In the genomic region with DNA sequence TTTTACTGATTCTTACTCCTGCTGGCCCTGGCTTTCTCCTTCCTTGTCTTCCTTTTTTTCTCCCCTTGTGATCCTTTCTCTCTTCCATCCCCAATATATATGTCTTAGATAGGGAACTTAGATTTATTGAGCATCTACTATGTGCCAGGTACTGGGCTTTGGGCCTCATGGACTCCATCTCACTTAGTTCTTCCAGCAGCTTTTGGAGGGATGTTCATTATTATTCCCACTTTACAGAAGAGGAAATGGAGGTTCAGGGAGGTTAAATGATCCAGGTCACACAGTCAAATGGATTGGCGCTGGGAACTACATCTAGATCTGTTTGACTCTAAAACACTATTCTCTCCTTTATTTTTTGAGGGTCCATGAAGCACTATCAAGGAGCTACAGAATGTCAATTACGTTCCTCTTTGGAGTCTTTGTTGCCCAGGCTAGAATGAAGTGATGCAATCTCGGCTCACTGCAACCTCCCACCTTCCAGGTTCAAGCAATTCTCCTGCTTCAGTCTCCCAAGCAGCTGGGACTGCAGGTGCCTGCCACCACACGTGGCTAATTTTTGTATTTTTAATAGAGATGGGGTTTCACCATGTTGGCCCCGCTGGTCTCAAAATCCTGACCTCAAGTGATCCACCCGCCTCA, we compare ENCODE assay signal across 1 cellular context.
TF ChIP-seq lines count a peak whose summit lies in the region.

No MANE protein-coding gene starts in this region.

TF ChIP-seq in K562, 482 proteins besides CTCF, POLR2A, EP300 and RAD21:
- TF ChIP-seq, protein P1, sequence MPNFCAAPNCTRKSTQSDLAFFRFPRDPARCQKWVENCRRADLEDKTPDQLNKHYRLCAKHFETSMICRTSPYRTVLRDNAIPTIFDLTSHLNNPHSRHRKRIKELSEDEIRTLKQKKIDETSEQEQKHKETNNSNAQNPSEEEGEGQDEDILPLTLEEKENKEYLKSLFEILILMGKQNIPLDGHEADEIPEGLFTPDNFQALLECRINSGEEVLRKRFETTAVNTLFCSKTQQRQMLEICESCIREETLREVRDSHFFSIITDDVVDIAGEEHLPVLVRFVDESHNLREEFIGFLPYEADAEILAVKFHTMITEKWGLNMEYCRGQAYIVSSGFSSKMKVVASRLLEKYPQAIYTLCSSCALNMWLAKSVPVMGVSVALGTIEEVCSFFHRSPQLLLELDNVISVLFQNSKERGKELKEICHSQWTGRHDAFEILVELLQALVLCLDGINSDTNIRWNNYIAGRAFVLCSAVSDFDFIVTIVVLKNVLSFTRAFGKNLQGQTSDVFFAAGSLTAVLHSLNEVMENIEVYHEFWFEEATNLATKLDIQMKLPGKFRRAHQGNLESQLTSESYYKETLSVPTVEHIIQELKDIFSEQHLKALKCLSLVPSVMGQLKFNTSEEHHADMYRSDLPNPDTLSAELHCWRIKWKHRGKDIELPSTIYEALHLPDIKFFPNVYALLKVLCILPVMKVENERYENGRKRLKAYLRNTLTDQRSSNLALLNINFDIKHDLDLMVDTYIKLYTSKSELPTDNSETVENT (CRISPR knock-in tag; IDR thresholded peaks at IDR 0.05), result no peak
- no peak for TF ChIP-seq ZNF551 (CRISPR knock-in tag; IDR thresholded peaks at IDR 0.05)
- no peak for TF ChIP-seq ZC3H8 (IDR thresholded peaks at IDR 0.05)
- no peak for TF ChIP-seq CBX2 (IDR thresholded peaks at IDR 0.05; ENCODE audit: insufficient read depth, low read length, poor library complexity, severe bottlenecking)
- no peak for TF ChIP-seq MECOM (CRISPR knock-in tag; IDR thresholded peaks at IDR 0.05)
- TF ChIP-seq ATF7 (IDR thresholded peaks at IDR 0.05), result no peak
- no peak for TF ChIP-seq NFRKB (IDR thresholded peaks at IDR 0.05; ENCODE audit: low read depth)
- TF ChIP-seq ZSCAN29 (IDR thresholded peaks at IDR 0.05), result no peak
- no peak for TF ChIP-seq FOXK2 (conservative IDR thresholded peaks at IDR 0.05 in 1 of 2, IDR thresholded peaks at IDR 0.05 in 1 of 2; ENCODE audit: low read depth in 2 of 2)
- no peak for TF ChIP-seq FOXA3 (CRISPR knock-in tag; conservative IDR thresholded peaks at IDR 0.05 in 1 of 2, IDR thresholded peaks at IDR 0.05 in 1 of 2)
- TF ChIP-seq ZNF23 (CRISPR knock-in tag; IDR thresholded peaks at IDR 0.05), result no peak
- TF ChIP-seq CBX3 (IDR thresholded peaks at IDR 0.05; ENCODE audit: borderline replicate concordance in 1 of 2, low read length in 2 of 2), result no peak
- TF ChIP-seq RBM25 (IDR thresholded peaks at IDR 0.05; ENCODE audit: low read depth, low read length, severe bottlenecking), result peak; percentile 57
- TF ChIP-seq WHSC1 (IDR thresholded peaks at IDR 0.05; ENCODE audit: low read length), result no peak
- TF ChIP-seq, protein P2, sequence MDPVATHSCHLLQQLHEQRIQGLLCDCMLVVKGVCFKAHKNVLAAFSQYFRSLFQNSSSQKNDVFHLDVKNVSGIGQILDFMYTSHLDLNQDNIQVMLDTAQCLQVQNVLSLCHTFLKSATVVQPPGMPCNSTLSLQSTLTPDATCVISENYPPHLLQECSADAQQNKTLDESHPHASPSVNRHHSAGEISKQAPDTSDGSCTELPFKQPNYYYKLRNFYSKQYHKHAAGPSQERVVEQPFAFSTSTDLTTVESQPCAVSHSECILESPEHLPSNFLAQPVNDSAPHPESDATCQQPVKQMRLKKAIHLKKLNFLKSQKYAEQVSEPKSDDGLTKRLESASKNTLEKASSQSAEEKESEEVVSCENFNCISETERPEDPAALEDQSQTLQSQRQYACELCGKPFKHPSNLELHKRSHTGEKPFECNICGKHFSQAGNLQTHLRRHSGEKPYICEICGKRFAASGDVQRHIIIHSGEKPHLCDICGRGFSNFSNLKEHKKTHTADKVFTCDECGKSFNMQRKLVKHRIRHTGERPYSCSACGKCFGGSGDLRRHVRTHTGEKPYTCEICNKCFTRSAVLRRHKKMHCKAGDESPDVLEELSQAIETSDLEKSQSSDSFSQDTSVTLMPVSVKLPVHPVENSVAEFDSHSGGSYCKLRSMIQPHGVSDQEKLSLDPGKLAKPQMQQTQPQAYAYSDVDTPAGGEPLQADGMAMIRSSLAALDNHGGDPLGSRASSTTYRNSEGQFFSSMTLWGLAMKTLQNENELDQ (CRISPR knock-in tag; IDR thresholded peaks at IDR 0.05; ENCODE audit: borderline replicate concordance), result no peak
- TF ChIP-seq RBM39 (optimal IDR thresholded peaks at IDR 0.05; ENCODE audit: low read depth, low read length), result no peak
- no peak for TF ChIP-seq ZNF444 (CRISPR knock-in tag; IDR thresholded peaks at IDR 0.05)
- peak; percentile 31; the same call in 1 of the 2 replicates for TF ChIP-seq ESRRA (IDR thresholded peaks at IDR 0.05; ENCODE audit: borderline replicate concordance, low read depth)
- TF ChIP-seq ZNF347 (CRISPR knock-in tag; IDR thresholded peaks at IDR 0.05; ENCODE audit: low read depth), result no peak
- no peak for TF ChIP-seq NCOA4 (IDR thresholded peaks at IDR 0.05; ENCODE audit: partially characterized antibody)
- TF ChIP-seq PCBP1 (IDR thresholded peaks at IDR 0.05; ENCODE audit: low read depth, low read length, poor library complexity, severe bottlenecking), result no peak
- TF ChIP-seq MAFG (tag; conservative IDR thresholded peaks at IDR 0.05), result no peak
- no peak for TF ChIP-seq SP1 (CRISPR knock-in tag; IDR thresholded peaks at IDR 0.05)
- no peak for TF ChIP-seq MIER1 (IDR thresholded peaks at IDR 0.05; ENCODE audit: low read depth)
- TF ChIP-seq DMBX1 (CRISPR knock-in tag; IDR thresholded peaks at IDR 0.05; ENCODE audit: borderline replicate concordance), result no peak
- TF ChIP-seq SIN3A (IDR thresholded peaks at IDR 0.05; ENCODE audit: borderline replicate concordance in 2 of 2, control insufficient read depth in 1 of 2, low read depth in 2 of 2, low read length in 2 of 2), result no peak
- no peak for TF ChIP-seq CEBPG (CRISPR knock-in tag; IDR thresholded peaks at IDR 0.05)
- TF ChIP-seq CEBPG (tag; conservative IDR thresholded peaks at IDR 0.05 in 1 of 2, IDR thresholded peaks at IDR 0.05 in 1 of 2), result peak; percentile 17 to 54; a peak in 3 of 4 replicates
- no peak for TF ChIP-seq ZNF282 (CRISPR knock-in tag; IDR thresholded peaks at IDR 0.05)
- TF ChIP-seq, protein P3, sequence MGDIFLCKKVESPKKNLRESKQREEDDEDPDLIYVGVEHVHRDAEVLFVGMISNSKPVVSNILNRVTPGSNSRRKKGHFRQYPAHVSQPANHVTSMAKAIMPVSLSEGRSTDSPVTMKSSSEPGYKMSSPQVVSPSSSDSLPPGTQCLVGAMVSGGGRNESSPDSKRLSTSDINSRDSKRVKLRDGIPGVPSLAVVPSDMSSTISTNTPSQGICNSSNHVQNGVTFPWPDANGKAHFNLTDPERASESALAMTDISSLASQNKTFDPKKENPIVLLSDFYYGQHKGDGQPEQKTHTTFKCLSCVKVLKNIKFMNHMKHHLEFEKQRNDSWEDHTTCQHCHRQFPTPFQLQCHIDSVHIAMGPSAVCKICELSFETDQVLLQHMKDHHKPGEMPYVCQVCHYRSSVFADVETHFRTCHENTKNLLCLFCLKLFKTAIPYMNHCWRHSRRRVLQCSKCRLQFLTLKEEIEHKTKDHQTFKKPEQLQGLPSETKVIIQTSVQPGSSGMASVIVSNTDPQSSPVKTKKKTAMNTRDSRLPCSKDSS (IDR thresholded peaks at IDR 0.05; ENCODE audit: low read depth, partially characterized antibody), result no peak
- TF ChIP-seq NEUROD1 (IDR thresholded peaks at IDR 0.05; ENCODE audit: borderline replicate concordance, low read depth, low read length, partially characterized antibody), result no peak
- TF ChIP-seq CEBPB (tag; IDR thresholded peaks at IDR 0.05), result 0 out of 2 replicates have a peak, but pooled peaks have one; percentile 7
- TF ChIP-seq TRIM28 (IDR thresholded peaks at IDR 0.05), result no peak
- no peak for TF ChIP-seq GTF2A2 (tag; IDR thresholded peaks at IDR 0.05)
- no peak for TF ChIP-seq ZNF699 (CRISPR knock-in tag; IDR thresholded peaks at IDR 0.05; ENCODE audit: insufficient replicate concordance)
- TF ChIP-seq, protein P4, sequence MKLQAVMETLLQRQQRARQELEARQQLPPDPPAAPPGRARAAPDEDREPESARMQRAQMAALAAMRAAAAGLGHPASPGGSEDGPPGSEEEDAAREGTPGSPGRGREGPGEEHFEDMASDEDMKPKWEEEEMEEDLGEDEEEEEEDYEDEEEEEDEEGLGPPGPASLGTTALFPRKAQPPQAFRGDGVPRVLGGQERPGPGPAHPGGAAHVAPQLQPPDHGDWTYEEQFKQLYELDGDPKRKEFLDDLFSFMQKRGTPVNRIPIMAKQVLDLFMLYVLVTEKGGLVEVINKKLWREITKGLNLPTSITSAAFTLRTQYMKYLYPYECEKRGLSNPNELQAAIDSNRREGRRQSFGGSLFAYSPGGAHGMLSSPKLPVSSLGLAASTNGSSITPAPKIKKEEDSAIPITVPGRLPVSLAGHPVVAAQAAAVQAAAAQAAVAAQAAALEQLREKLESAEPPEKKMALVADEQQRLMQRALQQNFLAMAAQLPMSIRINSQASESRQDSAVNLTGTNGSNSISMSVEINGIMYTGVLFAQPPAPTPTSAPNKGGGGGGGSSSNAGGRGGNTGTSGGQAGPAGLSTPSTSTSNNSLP (IDR thresholded peaks at IDR 0.05; ENCODE audit: borderline replicate concordance, low read depth, low read length), result no peak
- TF ChIP-seq, protein P5, sequence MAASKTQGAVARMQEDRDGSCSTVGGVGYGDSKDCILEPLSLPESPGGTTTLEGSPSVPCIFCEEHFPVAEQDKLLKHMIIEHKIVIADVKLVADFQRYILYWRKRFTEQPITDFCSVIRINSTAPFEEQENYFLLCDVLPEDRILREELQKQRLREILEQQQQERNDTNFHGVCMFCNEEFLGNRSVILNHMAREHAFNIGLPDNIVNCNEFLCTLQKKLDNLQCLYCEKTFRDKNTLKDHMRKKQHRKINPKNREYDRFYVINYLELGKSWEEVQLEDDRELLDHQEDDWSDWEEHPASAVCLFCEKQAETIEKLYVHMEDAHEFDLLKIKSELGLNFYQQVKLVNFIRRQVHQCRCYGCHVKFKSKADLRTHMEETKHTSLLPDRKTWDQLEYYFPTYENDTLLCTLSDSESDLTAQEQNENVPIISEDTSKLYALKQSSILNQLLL (CRISPR knock-in tag; IDR thresholded peaks at IDR 0.05; ENCODE audit: borderline replicate concordance), result no peak
- TF ChIP-seq, protein P6, sequence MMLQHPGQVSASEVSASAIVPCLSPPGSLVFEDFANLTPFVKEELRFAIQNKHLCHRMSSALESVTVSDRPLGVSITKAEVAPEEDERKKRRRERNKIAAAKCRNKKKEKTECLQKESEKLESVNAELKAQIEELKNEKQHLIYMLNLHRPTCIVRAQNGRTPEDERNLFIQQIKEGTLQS (IDR thresholded peaks at IDR 0.05), result peak; percentile 55; the same call in 1 of the 2 replicates
- TF ChIP-seq, protein P6 (CRISPR knock-in tag; conservative IDR thresholded peaks at IDR 0.05), result no peak
- TF ChIP-seq, protein P7, sequence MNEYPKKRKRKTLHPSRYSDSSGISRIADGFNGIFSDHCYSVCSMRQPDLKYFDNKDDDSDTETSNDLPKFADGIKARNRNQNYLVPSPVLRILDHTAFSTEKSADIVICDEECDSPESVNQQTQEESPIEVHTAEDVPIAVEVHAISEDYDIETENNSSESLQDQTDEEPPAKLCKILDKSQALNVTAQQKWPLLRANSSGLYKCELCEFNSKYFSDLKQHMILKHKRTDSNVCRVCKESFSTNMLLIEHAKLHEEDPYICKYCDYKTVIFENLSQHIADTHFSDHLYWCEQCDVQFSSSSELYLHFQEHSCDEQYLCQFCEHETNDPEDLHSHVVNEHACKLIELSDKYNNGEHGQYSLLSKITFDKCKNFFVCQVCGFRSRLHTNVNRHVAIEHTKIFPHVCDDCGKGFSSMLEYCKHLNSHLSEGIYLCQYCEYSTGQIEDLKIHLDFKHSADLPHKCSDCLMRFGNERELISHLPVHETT (CRISPR knock-in tag; conservative IDR thresholded peaks at IDR 0.05 in 1 of 2, IDR thresholded peaks at IDR 0.05 in 1 of 2), result no peak
